26 cellular contexts compared by ENCODE assay signal in genomic region chr3:7112523-7113056, GRCh38.
DNase-seq lines count a peak whose midpoint lies in the region; ATAC-seq, FAIRE-seq and TF ChIP-seq lines count a peak whose summit lies in the region.
"Had no signal": no experiment of that assay in that cellular context is flagged by ENCODE, and none has a peak within 500 bp of the region (broad histone marks: within the 10 kb centered on the region; RNA-seq: fewer than 3 reads in every experiment).

No MANE protein-coding gene starts in this region.

- H3K27ac ChIP-seq in MM.1S (ENCODE audit: low read length) (no peak overlapping the region), colonic mucosa (no peak overlapping the region)
- H3K27ac ChIP-seq: A549; BLaER1 treated with 17β-estradiol and CSF1 and Interleukin-3, amounts not matched to agents 10 nM and 100 nM had no signal

- no peaks in the 10 kb centered on the region for H3F3A ChIP-seq in MM.1S (ENCODE audit: insufficient read depth, low read length)

- H3K27me3 ChIP-seq in MM.1S (replicated peaks; ENCODE audit: insufficient read depth, low read length): no peaks in the 10 kb centered on the region
- H3K27me3 ChIP-seq in kidney epithelial cell (ENCODE audit: control insufficient read depth, insufficient read depth, low read length): no peaks in the 10 kb centered on the region
- H3K27me3 ChIP-seq in colonic mucosa: no peaks in the 10 kb centered on the region
- H3K27me3 ChIP-seq: BLaER1 treated with 17β-estradiol and CSF1 and Interleukin-3, amounts not matched to agents 10 nM and 100 nM had no signal

- H2AFZ ChIP-seq in MM.1S (ENCODE audit: low read length): no peak overlapping the region

- TF ChIP-seq CTCF in MM.1S (IDR thresholded peaks at IDR 0.05; ENCODE audit: low read length): no peak
- TF ChIP-seq CTCF in kidney epithelial cell (IDR thresholded peaks at IDR 0.05; ENCODE audit: insufficient read depth, low read length, poor library complexity, severe bottlenecking): no peak
- TF ChIP-seq CTCF in colonic mucosa (IDR thresholded peaks at IDR 0.05): no peak

- no peaks in the 10 kb centered on the region for H3K36me3 ChIP-seq in MM.1S (replicated peaks; ENCODE audit: insufficient read depth, low read length)
- no peaks in the 10 kb centered on the region for H3K36me3 ChIP-seq in kidney epithelial cell (ENCODE audit: control insufficient read depth, insufficient read depth, low read length)
- H3K36me3 ChIP-seq in colonic mucosa: no peaks in the 10 kb centered on the region
- H3K36me3 ChIP-seq: BLaER1 treated with 17β-estradiol and CSF1 and Interleukin-3, amounts not matched to agents 10 nM and 100 nM; HAP-1 had no signal

- H3K9me3 ChIP-seq in MM.1S (replicated peaks; ENCODE audit: insufficient read depth, low read length) (no peaks in the 10 kb centered on the region), colonic mucosa (no peaks in the 10 kb centered on the region)
- H3K9me3 ChIP-seq: A549; BLaER1 treated with 17β-estradiol and CSF1 and Interleukin-3, amounts not matched to agents 10 nM and 100 nM; HAP-1 had no signal

- H3K79me2 ChIP-seq in MM.1S (ENCODE audit: low read length): no peaks in the 10 kb centered on the region

- H3K9ac ChIP-seq in MM.1S (ENCODE audit: low read length): no peak overlapping the region
- H3K9ac ChIP-seq in colonic mucosa (ENCODE audit: low read depth in 2 of 2, low read length in 2 of 2): no peak overlapping the region
- H3K9ac ChIP-seq: BLaER1 treated with 17β-estradiol and CSF1 and Interleukin-3, amounts not matched to agents 10 nM and 100 nM; SK-N-SH had no signal

- H3K4me3 ChIP-seq in MM.1S (ENCODE audit: low read length) (no peak overlapping the region), kidney epithelial cell (ENCODE audit: low read depth, low read length) (no peak overlapping the region), colonic mucosa (no peak overlapping the region)
- H3K4me3 ChIP-seq: A549; BLaER1 treated with 17β-estradiol and CSF1 and Interleukin-3, amounts not matched to agents 10 nM and 100 nM; HAP-1 had no signal

- peak; percentile 43 for ATAC-seq in HG02798 (IDR thresholded peaks at IDR 0.05; ENCODE audit: poor library complexity, unreplicated experiment)
- ATAC-seq in stimulated activated naive CD8-positive, alpha-beta T cell treated with anti-CD3 and anti-CD28 coated beads, Interleukin-15, Interleukin-2, amounts not matched to agents 100 U/mL and 50 U/mL, for 24 hours: no peak
- ATAC-seq: A549 had no signal

- no peaks in the 10 kb centered on the region for H3K4me1 ChIP-seq in MM.1S (ENCODE audit: low read length)
- H3K4me1 ChIP-seq in colonic mucosa: no peaks in the 10 kb centered on the region
- H3K4me1 ChIP-seq: A549; BLaER1 treated with 17β-estradiol and CSF1 and Interleukin-3, amounts not matched to agents 10 nM and 100 nM; HAP-1 had no signal

- DNase-seq in MM.1S: peak; percentile 14
- DNase-seq in kidney epithelial cell (ENCODE audit: low read depth): peak; percentile 2
- peak; percentile 25 for DNase-seq in urothelium cell line (ENCODE audit: low spot score)
- DNase-seq in effector CD4-positive, alpha-beta T cell: no peak
- DNase-seq in stimulated activated naive CD8-positive, alpha-beta T cell treated with anti-CD3 and anti-CD28 coated beads, Interleukin-15, Interleukin-2, amounts not matched to agents 100 U/mL and 50 U/mL, for 24 hours: no peak
- no peak for DNase-seq in colonic mucosa
- DNase-seq: AML-193; CD4-positive, alpha-beta T cell; GOT3; KBM-7; NCI-H1105 treated with DMSO at 0.1 percent for 48 hours; NCI-H146; NCI-H1930; NCI-H2107; NCI-H524; NCI-H774; SK-N-SH had no signal

- FAIRE-seq in urothelium cell line (lab: Jason Lieb, UNC): no peak
- FAIRE-seq: A549, D721Med, G401.6, GM12891, HTR-8/SVneo, RCC 7860 had no signal

- intact Hi-C loops in colonic mucosa (cut with DNase I): no loop called here

- H3K9me2 ChIP-seq in MM.1S (replicated peaks; ENCODE audit: insufficient read depth, low read length): no peaks in the 10 kb centered on the region
- H3K9me2 ChIP-seq: SK-N-SH had no signal

- no peaks in the 10 kb centered on the region for H4K20me1 ChIP-seq in MM.1S (ENCODE audit: insufficient read depth, low read length)
- H4K20me1 ChIP-seq: BLaER1 treated with 17β-estradiol and CSF1 and Interleukin-3, amounts not matched to agents 10 nM and 100 nM had no signal

- H3K4me2 ChIP-seq in MM.1S (ENCODE audit: low read depth, low read length): no peak overlapping the region
- H3K4me2 ChIP-seq: A549; BLaER1 treated with 17β-estradiol and CSF1 and Interleukin-3, amounts not matched to agents 10 nM and 100 nM; SK-N-SH had no signal

Comparison
In these comparisons a context has a peak if more than half of its experiments do, and no peak if none do; other contexts are left out.
1. DNase-seq: peak in MM.1S (single experiment), kidney epithelial cell (single experiment) and urothelium cell line (single experiment); none in effector CD4-positive, alpha-beta T cell (single experiment), stimulated activated naive CD8-positive, alpha-beta T cell treated with anti-CD3 and anti-CD28 coated beads, Interleukin-15, Interleukin-2, amounts not matched to agents 100 U/mL and 50 U/mL, for 24 hours (single experiment) and colonic mucosa (single experiment).